In genomic region chr2:162677476-162677875, GRCh38 we compare ENCODE assay signal across 25 cellular contexts.
DNase-seq lines count a peak whose midpoint lies in the region; ATAC-seq, FAIRE-seq and TF ChIP-seq lines count a peak whose summit lies in the region.
"Had no signal": no experiment of that assay in that cellular context is flagged by ENCODE, and none has a peak within 500 bp of the region (broad histone marks: within the 10 kb centered on the region; RNA-seq: fewer than 3 reads in every experiment).

No MANE protein-coding gene starts in this region.

- POLR2A ChIA-PET in MCF 10A (lab: Yijun Ruan, JAX) (no interaction called here), GM10248 (lab: Yijun Ruan, JAX) (no interaction called here)

- H3K9me3 Mint-ChIP-seq in MCF 10A (ENCODE audit: unreplicated experiment) (no peaks in the 10 kb centered on the region), astrocyte (ENCODE audit: unreplicated experiment) (no peaks in the 10 kb centered on the region)
- H3K9me3 Mint-ChIP-seq: nephron had no signal

- ATAC-seq in HG03439 (IDR thresholded peaks at IDR 0.05; ENCODE audit: unreplicated experiment) = no peak
- ATAC-seq: activated CD4-positive, CD25-positive, alpha-beta regulatory T cell treated with anti-CD3 and anti-CD28 coated beads, Interleukin-2, amount 50 U/mL, for 24 hours; heart left ventricle; sciatic nerve had no signal

- no TSS peak for BruUV-seq in MCF 10A (replicated peaks; lab: Mats Ljungman, UMichigan)

- H3K9me3 ChIP-seq in breast epithelium (no peaks in the 10 kb centered on the region), astrocyte (ENCODE audit: insufficient read depth, low read depth, low read length) (no peaks in the 10 kb centered on the region)
- H3K9me3 ChIP-seq: ascending aorta, HAP-1, heart left ventricle, left ventricle myocardium inferior, upper lobe of left lung had no signal

- H3K4me1 Mint-ChIP-seq in MCF 10A (ENCODE audit: insufficient read depth, unreplicated experiment) (peaks cover 5% of the 10 kb centered on the region), astrocyte (ENCODE audit: low read depth, unreplicated experiment) (peaks cover 3% of the 10 kb centered on the region)
- H3K4me1 Mint-ChIP-seq: B cell, nephron had no signal

- intact Hi-C loops in MCF 10A (cut with micrococcal nuclease) (no loop called here), breast epithelium (cut with DNase I; ENCODE audit: low total_unique reads) (no loop called here)

- no peaks in the 10 kb centered on the region for H3K4me1 ChIP-seq in breast epithelium
- no peaks in the 10 kb centered on the region for H3K4me1 ChIP-seq in astrocyte (ENCODE audit: insufficient read depth, low read length)
- H3K4me1 ChIP-seq: ascending aorta, HAP-1, heart left ventricle, left ventricle myocardium inferior, parathyroid adenoma, upper lobe of left lung had no signal

- TF ChIP-seq CTCF in MCF 10A (IDR thresholded peaks at IDR 0.05; ENCODE audit: unreplicated experiment) (no peak), breast epithelium (IDR thresholded peaks at IDR 0.05) (no peak), astrocyte (IDR thresholded peaks at IDR 0.05; ENCODE audit: insufficient read depth, low read depth, low read length) (no peak), GM10248 (IDR thresholded peaks at IDR 0.05; ENCODE audit: control extremely low read depth, extremely low read depth, low read depth, missing control alignments) (no peak)

- no peak overlapping the region for H2AFZ ChIP-seq in astrocyte (ENCODE audit: low read depth, low read length)
- H2AFZ ChIP-seq: parathyroid adenoma had no signal

- CTCF ChIA-PET in MCF 10A (lab: Yijun Ruan, JAX) = no interaction called here
- CTCF ChIA-PET in GM10248 (lab: Yijun Ruan, JAX) = no interaction called here

- H3K4me2 ChIP-seq in astrocyte (ENCODE audit: low read length) = no peak overlapping the region

- H3K9ac ChIP-seq in astrocyte (ENCODE audit: low read length) = no peak overlapping the region
- H3K9ac ChIP-seq: parathyroid adenoma had no signal

- no peak overlapping the region for H3K27ac Mint-ChIP-seq in MCF 10A (ENCODE audit: low read depth, unreplicated experiment)
- H3K27ac Mint-ChIP-seq in astrocyte (ENCODE audit: unreplicated experiment) = peak overlapping the region; percentile 35
- H3K27ac Mint-ChIP-seq: B cell, nephron had no signal

- H3K27me3 Mint-ChIP-seq in MCF 10A (ENCODE audit: insufficient read depth, unreplicated experiment) = peaks cover 44% of the 10 kb centered on the region
- H3K27me3 Mint-ChIP-seq in astrocyte (ENCODE audit: low read depth, unreplicated experiment) = no peaks in the 10 kb centered on the region
- H3K27me3 Mint-ChIP-seq: B cell had no signal

- no peak overlapping the region for H3K4me3 ChIP-seq in breast epithelium
- no peak overlapping the region for H3K4me3 ChIP-seq in astrocyte (ENCODE audit: insufficient read depth, low read depth, low read length)
- H3K4me3 ChIP-seq: ascending aorta, HAP-1, heart left ventricle, left ventricle myocardium inferior, upper lobe of left lung had no signal

- H3K27me3 ChIP-seq in breast epithelium = no peaks in the 10 kb centered on the region
- no peaks in the 10 kb centered on the region for H3K27me3 ChIP-seq in astrocyte (ENCODE audit: insufficient read depth, low read length)
- H3K27me3 ChIP-seq: ascending aorta, heart left ventricle, upper lobe of left lung had no signal

- no peak for FAIRE-seq in astrocyte (lab: Jason Lieb, UNC)
- FAIRE-seq: colon had no signal

- no peaks in the 10 kb centered on the region for H3K36me3 Mint-ChIP-seq in MCF 10A (ENCODE audit: insufficient read depth, unreplicated experiment)
- no peaks in the 10 kb centered on the region for H3K36me3 Mint-ChIP-seq in astrocyte (ENCODE audit: low read depth, unreplicated experiment)

- DNase-seq in MCF 10A (ENCODE audit: unreplicated experiment) = peak; percentile 21
- no peak for DNase-seq in breast epithelium (ENCODE audit: low spot score in 2 of 2)
- DNase-seq in astrocyte (ENCODE audit: low read depth) = peak; percentile 82
- DNase-seq in fibroblast of peridontal ligament (ENCODE audit: extremely low read depth) = peak; percentile 0
- peak; percentile 1 for DNase-seq in stromal cell of bone marrow (ENCODE audit: low read depth)
- no peak for DNase-seq in GM10248 (ENCODE audit: extremely low spot score)
- no peak for DNase-seq in activated CD4-positive, alpha-beta T cell treated with anti-CD3 and anti-CD28 coated beads for 4 hours
- DNase-seq: activated naive CD4-positive, alpha-beta T cell treated with anti-CD3 and anti-CD28 coated beads, Interleukin-2, amount 50 U/mL, for 16 hours; heart left ventricle; left ventricle myocardium inferior; NCI-H1048; NCI-H187 treated with DMSO at 0.1 percent for 48 hours; OCI-M1; SHP77; upper lobe of left lung had no signal

- no peak for TF ChIP-seq POLR2A in breast epithelium (IDR thresholded peaks at IDR 0.05)

- H4K20me1 ChIP-seq in astrocyte (ENCODE audit: insufficient read depth, low read length) = no peaks in the 10 kb centered on the region

- H3K79me2 ChIP-seq in astrocyte (ENCODE audit: insufficient read depth, low read length) = no peaks in the 10 kb centered on the region
- H3K79me2 ChIP-seq: parathyroid adenoma had no signal

- H3K27ac ChIP-seq in breast epithelium = no peak overlapping the region
- H3K27ac ChIP-seq in astrocyte (ENCODE audit: low read depth, low read length) = no peak overlapping the region
- H3K27ac ChIP-seq: 22Rv1, ascending aorta, heart left ventricle, left ventricle myocardium inferior, parathyroid adenoma, upper lobe of left lung had no signal

- no peaks in the 10 kb centered on the region for H3K36me3 ChIP-seq in breast epithelium
- H3K36me3 ChIP-seq in astrocyte (ENCODE audit: insufficient read depth, low read length) = no peaks in the 10 kb centered on the region
- H3K36me3 ChIP-seq: ascending aorta, HAP-1, heart left ventricle, left ventricle myocardium inferior, upper lobe of left lung had no signal

- no peak overlapping the region for H3K4me3 Mint-ChIP-seq in MCF 10A (ENCODE audit: unreplicated experiment)
- H3K4me3 Mint-ChIP-seq in astrocyte (ENCODE audit: unreplicated experiment) = no peak overlapping the region
- H3K4me3 Mint-ChIP-seq: B cell, nephron had no signal

Comparison
In these comparisons a context has a peak if more than half of its experiments do, and no peak if none do; other contexts are left out.
1. DNase-seq: peak in MCF 10A (single experiment), astrocyte (single experiment), fibroblast of peridontal ligament (single experiment) and stromal cell of bone marrow (single experiment); none in breast epithelium (0 of 2), GM10248 (single experiment) and activated CD4-positive, alpha-beta T cell treated with anti-CD3 and anti-CD28 coated beads for 4 hours (0 of 2).